ENCODE assay signal across 8 cellular contexts in genomic region chr12:40226652-40227051, GRCh38. TPM values are rescaled to one million over a fixed set of nuclear protein-coding genes. Genes with fewer than 3 reads are reported as not detected.
A peak's percentile ranks its signal among the peaks of the same experiment; 100 is the strongest.
DNase-seq lines count a peak whose midpoint lies in the region; ATAC-seq, FAIRE-seq and TF ChIP-seq lines count a peak whose summit lies in the region.

No MANE protein-coding gene starts in this region.

- peak; percentile 17 for FAIRE-seq in pancreas (lab: Jason Lieb, UNC)

- peak; percentile 71 for DNase-seq in GM03348 (ENCODE audit: low spot score)
- peak; percentile 15 for DNase-seq in KBM-7
- DNase-seq in pancreas: peak in 4 of 6 donors; percentile 36 to 58 (median 51)
- no peak for DNase-seq in D341Med (ENCODE audit: low spot score)

- H3K36me3 Mint-ChIP-seq in dendritic cell treated with granulocyte-macrophage colony-stimulating factor and Interleukin-4, amounts not matched to agents 40 ng/mL and 50 ng/mL, for 4 days (ENCODE audit: low read depth): no peaks in the 10 kb centered on the region

- intact Hi-C loops in dendritic cell treated with granulocyte-macrophage colony-stimulating factor and Interleukin-4, amounts not matched to agents 40 ng/mL and 50 ng/mL, for 4 days (cut with micrococcal nuclease): loop anchor here (5.0 kb wide), 1 partner anchor 86 kb away; no protein-coding TSS in a partner anchor
- intact Hi-C loops in pancreas (cut with DNase I): no loop called here

- WGBS in pancreas, 2 donors: 20 to 24% methylated on average over 4 of the region's 4 CpGs

- H3K27ac Mint-ChIP-seq in dendritic cell treated with granulocyte-macrophage colony-stimulating factor and Interleukin-4, amounts not matched to agents 40 ng/mL and 50 ng/mL, for 4 days: peak overlapping the region; percentile 87

- peaks cover 0 to 26% (median 6%) of the 10 kb centered on the region in 3 donors for H3K4me1 ChIP-seq in pancreas

- H3K4me3 Mint-ChIP-seq in dendritic cell treated with granulocyte-macrophage colony-stimulating factor and Interleukin-4, amounts not matched to agents 40 ng/mL and 50 ng/mL, for 4 days: peak overlapping the region; percentile 70

- peaks cover 65% of the 10 kb centered on the region for H3K4me1 Mint-ChIP-seq in dendritic cell treated with granulocyte-macrophage colony-stimulating factor and Interleukin-4, amounts not matched to agents 40 ng/mL and 50 ng/mL, for 4 days (ENCODE audit: low read depth)

- H3K4me3 ChIP-seq in pancreas: peak overlapping the region in 2 of 4 donors; percentile 68 to 73

- H3K27me3 ChIP-seq in pancreas: no peaks in the 10 kb centered on the region

- H3K36me3 ChIP-seq in pancreas: no peaks in the 10 kb centered on the region

- H3K27ac ChIP-seq in pancreas: peak overlapping the region in 2 of 4 donors; percentile 93 to 95

- H3K9me3 Mint-ChIP-seq in dendritic cell treated with granulocyte-macrophage colony-stimulating factor and Interleukin-4, amounts not matched to agents 40 ng/mL and 50 ng/mL, for 4 days: no peaks in the 10 kb centered on the region

- in situ Hi-C loops in KBM-7 (cut with MboI; ENCODE audit: low pct_unique_long_range_greater_than_20kb, low sequenced_read_pairs): no loop called here

- H3K9me3 ChIP-seq in pancreas: no peaks in the 10 kb centered on the region

- peak; percentile 49 to 76 (median 68) for ATAC-seq in pancreas
- ATAC-seq in HG03025 (IDR thresholded peaks at IDR 0.05; ENCODE audit: low FRiP score, unreplicated experiment): no peak
- no peak for ATAC-seq in GM21515 (IDR thresholded peaks at IDR 0.05; ENCODE audit: unreplicated experiment)
- no peak for ATAC-seq in GM21360 (IDR thresholded peaks at IDR 0.05; ENCODE audit: unreplicated experiment)

- no peaks in the 10 kb centered on the region for H3K27me3 Mint-ChIP-seq in dendritic cell treated with granulocyte-macrophage colony-stimulating factor and Interleukin-4, amounts not matched to agents 40 ng/mL and 50 ng/mL, for 4 days

- TF ChIP-seq CTCF in pancreas (IDR thresholded peaks at IDR 0.05): no peak

RNA-seq across cellular contexts. Expression of gene LRRK2, which starts 1.9 kb away (rescaled TPM):
- total RNA-seq in pancreas: 10 to 100 TPM in 1 of 6 donors, 1 to 10 TPM in 5; 5.7 to 11.2 (median 8.4) TPM
- 1 to 10 TPM; 2.5 to 3.5 TPM for polyA plus RNA-seq in pancreas

Comparison
In these comparisons a context has a peak if more than half of its experiments do, and no peak if none do; other contexts are left out.
1. ATAC-seq: peak in pancreas (4 of 4); none in HG03025 (single experiment), GM21515 (single experiment) and GM21360 (single experiment).